1 cellular context compared by ENCODE assay signal in the genomic region with DNA sequence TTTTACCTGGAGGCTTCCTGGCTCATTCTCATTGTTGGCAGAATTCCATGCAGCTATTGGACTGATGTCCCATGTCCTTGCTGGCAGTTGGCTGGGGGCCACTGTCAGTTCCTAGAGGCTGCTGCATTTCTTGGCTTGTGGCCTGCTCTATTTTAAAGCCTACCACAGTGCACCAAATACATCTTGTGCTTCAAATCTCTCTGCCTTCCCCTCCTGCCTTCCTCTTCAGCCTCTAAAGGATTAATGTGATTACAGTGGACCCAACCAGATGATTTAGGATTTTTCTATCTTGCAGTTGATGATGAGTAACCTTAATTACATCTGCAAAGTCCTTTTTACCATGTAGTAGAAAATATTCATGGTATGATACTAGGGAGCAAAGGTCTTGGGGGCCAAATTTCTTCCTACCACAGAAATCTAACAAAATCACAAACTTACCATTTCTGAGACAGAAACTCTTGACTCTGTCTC.
TF ChIP-seq lines count a peak whose summit lies in the region.

No MANE protein-coding gene starts in this region.

TF ChIP-seq in WTC11, 78 proteins besides CTCF, POLR2A, EP300 and RAD21 (continued from another document):
- TF ChIP-seq, protein P1, sequence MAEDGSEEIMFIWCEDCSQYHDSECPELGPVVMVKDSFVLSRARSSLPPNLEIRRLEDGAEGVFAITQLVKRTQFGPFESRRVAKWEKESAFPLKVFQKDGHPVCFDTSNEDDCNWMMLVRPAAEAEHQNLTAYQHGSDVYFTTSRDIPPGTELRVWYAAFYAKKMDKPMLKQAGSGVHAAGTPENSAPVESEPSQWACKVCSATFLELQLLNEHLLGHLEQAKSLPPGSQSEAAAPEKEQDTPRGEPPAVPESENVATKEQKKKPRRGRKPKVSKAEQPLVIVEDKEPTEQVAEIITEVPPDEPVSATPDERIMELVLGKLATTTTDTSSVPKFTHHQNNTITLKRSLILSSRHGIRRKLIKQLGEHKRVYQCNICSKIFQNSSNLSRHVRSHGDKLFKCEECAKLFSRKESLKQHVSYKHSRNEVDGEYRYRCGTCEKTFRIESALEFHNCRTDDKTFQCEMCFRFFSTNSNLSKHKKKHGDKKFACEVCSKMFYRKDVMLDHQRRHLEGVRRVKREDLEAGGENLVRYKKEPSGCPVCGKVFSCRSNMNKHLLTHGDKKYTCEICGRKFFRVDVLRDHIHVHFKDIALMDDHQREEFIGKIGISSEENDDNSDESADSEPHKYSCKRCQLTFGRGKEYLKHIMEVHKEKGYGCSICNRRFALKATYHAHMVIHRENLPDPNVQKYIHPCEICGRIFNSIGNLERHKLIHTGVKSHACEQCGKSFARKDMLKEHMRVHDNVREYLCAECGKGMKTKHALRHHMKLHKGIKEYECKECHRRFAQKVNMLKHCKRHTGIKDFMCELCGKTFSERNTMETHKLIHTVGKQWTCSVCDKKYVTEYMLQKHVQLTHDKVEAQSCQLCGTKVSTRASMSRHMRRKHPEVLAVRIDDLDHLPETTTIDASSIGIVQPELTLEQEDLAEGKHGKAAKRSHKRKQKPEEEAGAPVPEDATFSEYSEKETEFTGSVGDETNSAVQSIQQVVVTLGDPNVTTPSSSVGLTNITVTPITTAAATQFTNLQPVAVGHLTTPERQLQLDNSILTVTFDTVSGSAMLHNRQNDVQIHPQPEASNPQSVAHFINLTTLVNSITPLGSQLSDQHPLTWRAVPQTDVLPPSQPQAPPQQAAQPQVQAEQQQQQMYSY (CRISPR knock-in tag; IDR thresholded peaks at IDR 0.05): no peak
- TF ChIP-seq, protein P2, sequence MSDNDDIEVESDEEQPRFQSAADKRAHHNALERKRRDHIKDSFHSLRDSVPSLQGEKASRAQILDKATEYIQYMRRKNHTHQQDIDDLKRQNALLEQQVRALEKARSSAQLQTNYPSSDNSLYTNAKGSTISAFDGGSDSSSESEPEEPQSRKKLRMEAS (CRISPR knock-in tag; IDR thresholded peaks at IDR 0.05): no peak
- TF ChIP-seq NR3C1 (CRISPR knock-in tag; conservative IDR thresholded peaks at IDR 0.05; ENCODE audit: low read depth) (no peak), ZNF121 (CRISPR knock-in tag; IDR thresholded peaks at IDR 0.05) (no peak), CBFB (CRISPR knock-in tag; IDR thresholded peaks at IDR 0.05; ENCODE audit: low read depth) (no peak), SP1 (CRISPR knock-in tag; conservative IDR thresholded peaks at IDR 0.05) (no peak), NR1H2 (CRISPR knock-in tag; IDR thresholded peaks at IDR 0.05) (no peak), NR2C2 (CRISPR knock-in tag; IDR thresholded peaks at IDR 0.05) (no peak), OVOL2 (CRISPR knock-in tag; IDR thresholded peaks at IDR 0.05; ENCODE audit: borderline replicate concordance) (no peak)
- TF ChIP-seq, protein P3, sequence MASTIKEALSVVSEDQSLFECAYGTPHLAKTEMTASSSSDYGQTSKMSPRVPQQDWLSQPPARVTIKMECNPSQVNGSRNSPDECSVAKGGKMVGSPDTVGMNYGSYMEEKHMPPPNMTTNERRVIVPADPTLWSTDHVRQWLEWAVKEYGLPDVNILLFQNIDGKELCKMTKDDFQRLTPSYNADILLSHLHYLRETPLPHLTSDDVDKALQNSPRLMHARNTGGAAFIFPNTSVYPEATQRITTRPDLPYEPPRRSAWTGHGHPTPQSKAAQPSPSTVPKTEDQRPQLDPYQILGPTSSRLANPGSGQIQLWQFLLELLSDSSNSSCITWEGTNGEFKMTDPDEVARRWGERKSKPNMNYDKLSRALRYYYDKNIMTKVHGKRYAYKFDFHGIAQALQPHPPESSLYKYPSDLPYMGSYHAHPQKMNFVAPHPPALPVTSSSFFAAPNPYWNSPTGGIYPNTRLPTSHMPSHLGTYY (CRISPR knock-in tag; IDR thresholded peaks at IDR 0.05): no peak
- TF ChIP-seq, protein P4, sequence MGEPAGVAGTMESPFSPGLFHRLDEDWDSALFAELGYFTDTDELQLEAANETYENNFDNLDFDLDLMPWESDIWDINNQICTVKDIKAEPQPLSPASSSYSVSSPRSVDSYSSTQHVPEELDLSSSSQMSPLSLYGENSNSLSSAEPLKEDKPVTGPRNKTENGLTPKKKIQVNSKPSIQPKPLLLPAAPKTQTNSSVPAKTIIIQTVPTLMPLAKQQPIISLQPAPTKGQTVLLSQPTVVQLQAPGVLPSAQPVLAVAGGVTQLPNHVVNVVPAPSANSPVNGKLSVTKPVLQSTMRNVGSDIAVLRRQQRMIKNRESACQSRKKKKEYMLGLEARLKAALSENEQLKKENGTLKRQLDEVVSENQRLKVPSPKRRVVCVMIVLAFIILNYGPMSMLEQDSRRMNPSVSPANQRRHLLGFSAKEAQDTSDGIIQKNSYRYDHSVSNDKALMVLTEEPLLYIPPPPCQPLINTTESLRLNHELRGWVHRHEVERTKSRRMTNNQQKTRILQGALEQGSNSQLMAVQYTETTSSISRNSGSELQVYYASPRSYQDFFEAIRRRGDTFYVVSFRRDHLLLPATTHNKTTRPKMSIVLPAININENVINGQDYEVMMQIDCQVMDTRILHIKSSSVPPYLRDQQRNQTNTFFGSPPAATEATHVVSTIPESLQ (CRISPR knock-in tag; IDR thresholded peaks at IDR 0.05): no peak
